25 cellular contexts compared by ENCODE assay signal in genomic region chr17:4479340-4479981, GRCh38. TPM values are rescaled to one million over a fixed set of nuclear protein-coding genes. Genes with fewer than 3 reads are reported as not detected.
DNase-seq lines count a peak whose midpoint lies in the region; ATAC-seq and TF ChIP-seq lines count a peak whose summit lies in the region.
"Had no signal": no experiment of that assay in that cellular context is flagged by ENCODE, and none has a peak within 500 bp of the region (broad histone marks: within the 10 kb centered on the region; RNA-seq: fewer than 3 reads in every experiment).

No MANE protein-coding gene starts in this region.

- POLR2A ChIA-PET in activated CD8-positive, alpha-beta T cell treated with anti-CD3 and anti-CD28 coated beads, Interleukin-2, amount 10 ng/mL, durations not matched to agents 7 days and 5 days (lab: Charles Lee): no interaction called here

- peaks cover 9% of the 10 kb centered on the region for H3K36me3 Mint-ChIP-seq in activated CD8-positive, alpha-beta T cell treated with anti-CD3 and anti-CD28 coated beads, Interleukin-2, amount 10 ng/mL, durations not matched to agents 7 days and 5 days (ENCODE audit: low read depth)
- H3K36me3 Mint-ChIP-seq: brain had no signal

- H3K4me3 ChIP-seq in heart right ventricle: no peak overlapping the region
- no peak overlapping the region for H3K4me3 ChIP-seq in mesenchymal stem cell (ENCODE audit: insufficient read depth in 1 of 2, low read depth in 1 of 2, low read length in 2 of 2)
- no peak overlapping the region for H3K4me3 ChIP-seq in transverse colon
- H3K4me3 ChIP-seq: GM23338, spleen, uterus had no signal

- ATAC-seq in heart right ventricle: no peak
- no peak for ATAC-seq in activated CD8-positive, alpha-beta T cell treated with anti-CD3 and anti-CD28 coated beads, Interleukin-2, amount 10 ng/mL, durations not matched to agents 7 days and 5 days
- ATAC-seq in GM19455 (IDR thresholded peaks at IDR 0.05; ENCODE audit: unreplicated experiment): no peak
- ATAC-seq: activated T-cell treated with anti-CD3 and anti-CD28 coated beads, Interleukin-2, amount 50 U/mL, for 72 hours had no signal

- H3K9ac ChIP-seq in mesenchymal stem cell (ENCODE audit: low read length): no peak overlapping the region

- H3K4me1 ChIP-seq in heart right ventricle: peaks cover 3 to 39% (median 25%) of the 10 kb centered on the region in 9 donors
- peaks cover 56% of the 10 kb centered on the region for H3K4me1 ChIP-seq in mesenchymal stem cell (ENCODE audit: control insufficient read depth, insufficient read depth, low read depth, low read length)
- H3K4me1 ChIP-seq in transverse colon: peaks cover 22 to 73% (median 52%) of the 10 kb centered on the region in 4 donors
- H3K4me1 ChIP-seq: uterus had no signal

- peak overlapping the region; percentile 99 for H3K27ac Mint-ChIP-seq in activated CD8-positive, alpha-beta T cell treated with anti-CD3 and anti-CD28 coated beads, Interleukin-2, amount 10 ng/mL, durations not matched to agents 7 days and 5 days
- H3K27ac Mint-ChIP-seq: activated T-cell treated with anti-CD3 and anti-CD28 coated beads, Interleukin-2, amount 50 U/mL, for 72 hours; GM23338 had no signal

- no peak overlapping the region for H3K4me2 ChIP-seq in mesenchymal stem cell (ENCODE audit: low read length, poor library complexity, severe bottlenecking)
- H3K4me2 ChIP-seq: GM23338 had no signal

- H2BK12ac ChIP-seq in mesenchymal stem cell (ENCODE audit: low read length in 2 of 2): no peak overlapping the region

- H2BK5ac ChIP-seq in mesenchymal stem cell (ENCODE audit: low read depth, low read length, poor library complexity, severe bottlenecking): no peak overlapping the region

- no peak for TF ChIP-seq POLR2A in transverse colon (IDR thresholded peaks at IDR 0.05)

- H3K4me1 Mint-ChIP-seq in activated CD8-positive, alpha-beta T cell treated with anti-CD3 and anti-CD28 coated beads, Interleukin-2, amount 10 ng/mL, durations not matched to agents 7 days and 5 days (ENCODE audit: low read depth): peaks cover 48% of the 10 kb centered on the region

- H3K14ac ChIP-seq in mesenchymal stem cell (ENCODE audit: low read length in 2 of 2): no peak overlapping the region

- no peak overlapping the region for H3K4ac ChIP-seq in mesenchymal stem cell (ENCODE audit: low read depth in 1 of 2, low read length in 2 of 2)

- TF ChIP-seq CTCF in heart right ventricle (IDR thresholded peaks at IDR 0.05) (no peak), transverse colon (IDR thresholded peaks at IDR 0.05) (peak in 1 of 5 experiments; percentile 22)

- no peak overlapping the region for H2AFZ ChIP-seq in mesenchymal stem cell (ENCODE audit: low read depth, low read length)

- H3K27me3 Mint-ChIP-seq in activated CD8-positive, alpha-beta T cell treated with anti-CD3 and anti-CD28 coated beads, Interleukin-2, amount 10 ng/mL, durations not matched to agents 7 days and 5 days (ENCODE audit: low read depth): no peaks in the 10 kb centered on the region

- H3K36me3 ChIP-seq in heart right ventricle (no peaks in the 10 kb centered on the region), mesenchymal stem cell (ENCODE audit: control insufficient read depth in 1 of 2, insufficient read depth in 2 of 2, low read depth in 1 of 2, low read length in 2 of 2) (no peaks in the 10 kb centered on the region), transverse colon (no peaks in the 10 kb centered on the region)
- H3K36me3 ChIP-seq: spleen, uterus had no signal

- H3K27me3 ChIP-seq in heart right ventricle: no peaks in the 10 kb centered on the region
- H3K27me3 ChIP-seq in mesenchymal stem cell (ENCODE audit: control insufficient read depth in 1 of 2, insufficient read depth in 1 of 2, low read length in 2 of 2): peaks cover 0 to 61% of the 10 kb centered on the region in 2 experiments
- no peaks in the 10 kb centered on the region for H3K27me3 ChIP-seq in transverse colon
- H3K27me3 ChIP-seq: spleen, uterus had no signal

- peak overlapping the region; percentile 67 for H2AK5ac ChIP-seq in mesenchymal stem cell (ENCODE audit: low read length, severe bottlenecking)

- H3K9me3 Mint-ChIP-seq in activated CD8-positive, alpha-beta T cell treated with anti-CD3 and anti-CD28 coated beads, Interleukin-2, amount 10 ng/mL, durations not matched to agents 7 days and 5 days (ENCODE audit: insufficient read depth): no peaks in the 10 kb centered on the region
- H3K9me3 Mint-ChIP-seq: activated T-cell treated with anti-CD3 and anti-CD28 coated beads, Interleukin-2, amount 50 U/mL, for 72 hours; GM23338; neural crest cell had no signal

- no peak overlapping the region for H3K18ac ChIP-seq in mesenchymal stem cell (ENCODE audit: low read depth in 1 of 2, low read length in 2 of 2)

- TF ChIP-seq EP300 in transverse colon (IDR thresholded peaks at IDR 0.05; ENCODE audit: low read depth): no peak

- H3K9me3 ChIP-seq in heart right ventricle: no peaks in the 10 kb centered on the region
- H3K9me3 ChIP-seq in mesenchymal stem cell (ENCODE audit: control insufficient read depth, low read length): no peaks in the 10 kb centered on the region
- no peaks in the 10 kb centered on the region for H3K9me3 ChIP-seq in transverse colon
- H3K9me3 ChIP-seq: spleen, uterus had no signal

- peak; percentile 63 for DNase-seq in cardiac septum (ENCODE audit: low spot score)
- no peak for DNase-seq in heart right ventricle
- no peak for DNase-seq in activated CD8-positive, alpha-beta T cell treated with anti-CD3 and anti-CD28 coated beads, Interleukin-2, amount 10 ng/mL, durations not matched to agents 7 days and 5 days
- DNase-seq in mesenchymal stem cell: no peak
- peak; percentile 79 for DNase-seq in transverse colon
- DNase-seq in AML-193 (lab: John Stamatoyannopoulos, UW): no peak
- no peak for DNase-seq in SKM-1 (lab: John Stamatoyannopoulos, UW; ENCODE audit: unreplicated experiment)
- DNase-seq: activated T-cell treated with anti-CD3 and anti-CD28 coated beads, Interleukin-2, amount 50 U/mL, for 72 hours; cortex of kidney; DMS79 treated with DMSO at 0.1 percent for 48 hours; hippocampal formation; islet precursor cell; NCI-H146; NCI-H748 treated with DMSO at 0.1 percent for 48 hours; SHP77; spleen; stimulated activated CD8-positive, alpha-beta memory T cell treated with anti-CD3 and anti-CD28 coated beads, Interleukin-4, amount 100 ng/mL, for 48 hours; substantia nigra; uterus had no signal

- 89 to 90% methylated on average over 8 of the region's 8 CpGs for WGBS in heart right ventricle, 2 donors
- WGBS in mesenchymal stem cell: 76% methylated on average over 7 of the region's 8 CpGs
- 40 to 63% methylated on average over 1 to 8 of the region's 8 CpGs for WGBS in transverse colon (ENCODE audit: low coverage in 1 of 2), 2 donors

- intact Hi-C loops in cardiac septum (cut with DNase I) (no loop called here), heart right ventricle (cut with DNase I) (no loop called here), transverse colon (cut with DNase I; ENCODE audit: low total_unique reads) (no loop called here)

- H4K8ac ChIP-seq in mesenchymal stem cell (ENCODE audit: low read length): no peak overlapping the region

- H2BK120ac ChIP-seq in mesenchymal stem cell (ENCODE audit: low read depth, low read length): no peak overlapping the region

- no peak overlapping the region for H4K91ac ChIP-seq in mesenchymal stem cell (ENCODE audit: low read length)

- CTCF ChIA-PET in activated CD8-positive, alpha-beta T cell treated with anti-CD3 and anti-CD28 coated beads, Interleukin-2, amount 10 ng/mL, durations not matched to agents 7 days and 5 days (lab: Charles Lee): no interaction called here

- H3K79me1 ChIP-seq in mesenchymal stem cell (replicated peaks; ENCODE audit: low read length, poor library complexity, severe bottlenecking): no peaks in the 10 kb centered on the region

- no peak overlapping the region for H3K23ac ChIP-seq in mesenchymal stem cell (ENCODE audit: low read length in 2 of 2)

- H2BK15ac ChIP-seq in mesenchymal stem cell (ENCODE audit: low read depth, poor library complexity, severe bottlenecking): no peak overlapping the region

- in situ Hi-C loops in transverse colon (cut with MboI; ENCODE audit: low pct_ligation_motif_present in 1 of 4, low pct_unique_long_range_greater_than_20kb in 1 of 4, low sequenced_read_pairs in 3 of 4): no loop called here

- H3K27ac ChIP-seq in heart right ventricle (no peak overlapping the region), mesenchymal stem cell (ENCODE audit: low read length, poor library complexity, severe bottlenecking) (peak overlapping the region; percentile 49), transverse colon (peak overlapping the region; percentile 66 to 87 (median 76))
- H3K27ac ChIP-seq: uterus had no signal

- no peak overlapping the region for H3K4me3 Mint-ChIP-seq in activated CD8-positive, alpha-beta T cell treated with anti-CD3 and anti-CD28 coated beads, Interleukin-2, amount 10 ng/mL, durations not matched to agents 7 days and 5 days
- H3K4me3 Mint-ChIP-seq: activated T-cell treated with anti-CD3 and anti-CD28 coated beads, Interleukin-2, amount 50 U/mL, for 72 hours; brain; GM23338; neural crest cell had no signal

RNA-seq across cellular contexts. Expression of gene SPNS2, which starts 19.2 kb away (rescaled TPM):
- total RNA-seq in cardiac septum (10.3 TPM), heart right ventricle (10 to 100 TPM in 4 of 10 donors, 1 to 10 TPM in 6; 4.5 to 19.9 (median 8.9) TPM), transverse colon (10 to 100 TPM in 3 of 4 donors, 1 to 10 TPM in 1; 8.7 to 72.0 (median 18.2) TPM)
- polyA plus RNA-seq in heart right ventricle: 10 to 100 TPM; 22.0 to 27.7 TPM
- total RNA-seq in activated CD8-positive, alpha-beta T cell treated with anti-CD3 and anti-CD28 coated beads, Interleukin-2, amount 10 ng/mL, durations not matched to agents 7 days and 5 days: 1 to 10 TPM; 4.0 to 4.2 TPM
- polyA plus RNA-seq in mesenchymal stem cell (2013, experiment 1 of 2): 0.01 TPM
- not detected for polyA plus RNA-seq in mesenchymal stem cell (2013, experiment 2 of 2)
- total RNA-seq: MCF 10A had no signal
- polyA plus RNA-seq: AG04450 had no signal

RNA-seq across cellular contexts. Expression of gene SPNS3, which starts 45.7 kb away (rescaled TPM):
- total RNA-seq in cardiac septum: 0.54 TPM
- 1 to 10 TPM in 5 of 10 donors, under 1 TPM in 4, not detected in 1; 0.22 to 4.2 (median 1.3) TPM for total RNA-seq in heart right ventricle
- polyA plus RNA-seq in heart right ventricle: under 1 TPM; 0.13 to 0.59 TPM
- 10 to 100 TPM; 26.8 to 29.1 TPM for total RNA-seq in activated CD8-positive, alpha-beta T cell treated with anti-CD3 and anti-CD28 coated beads, Interleukin-2, amount 10 ng/mL, durations not matched to agents 7 days and 5 days
- polyA plus RNA-seq in mesenchymal stem cell (2013, experiment 1 of 2): not detected
- polyA plus RNA-seq in mesenchymal stem cell (2013, experiment 2 of 2): not detected
- not detected for total RNA-seq in transverse colon
- total RNA-seq: GM23338, MCF 10A, neural crest cell had no signal
- polyA plus RNA-seq: AG04450, GM23338 had no signal

Comparison
In these comparisons a context has a peak if more than half of its experiments do, and no peak if none do; other contexts are left out.
1. DNase-seq: peak in cardiac septum (single experiment) and transverse colon (single experiment); none in heart right ventricle (0 of 2), activated CD8-positive, alpha-beta T cell treated with anti-CD3 and anti-CD28 coated beads, Interleukin-2, amount 10 ng/mL, durations not matched to agents 7 days and 5 days (single experiment), mesenchymal stem cell (single experiment), AML-193 (0 of 2) and SKM-1 (single experiment).
2. H3K27ac ChIP-seq: peak in mesenchymal stem cell (single experiment) and transverse colon (4 of 4); none in heart right ventricle (0 of 10).
3. RNA of gene SPNS3, which starts 45.7 kb away (total RNA-seq): 26.8 to 29.1 TPM in activated CD8-positive, alpha-beta T cell treated with anti-CD3 and anti-CD28 coated beads, Interleukin-2, amount 10 ng/mL, durations not matched to agents 7 days and 5 days; 0.22 to 4.2 TPM in heart right ventricle, 0.54 TPM in cardiac septum (single experiment) and not detected in transverse colon; every median in the first group is over 4 times any median in the second.